Comparison of ENCODE assay signal across 1 cellular context in genomic region chr11:27720277-27720830, GRCh38.
TF ChIP-seq lines count a peak whose summit lies in the region.

No MANE protein-coding gene starts in this region.

TF ChIP-seq in K562, 482 proteins besides CTCF, POLR2A, EP300 and RAD21 (continued from another document):
- TF ChIP-seq PREB (CRISPR knock-in tag; IDR thresholded peaks at IDR 0.05) (no peak), ZNF57 (CRISPR knock-in tag; IDR thresholded peaks at IDR 0.05) (no peak), ZNF77 (CRISPR knock-in tag; IDR thresholded peaks at IDR 0.05) (no peak), CXXC5 (CRISPR knock-in tag; IDR thresholded peaks at IDR 0.05) (0 out of 2 replicates have a peak, but pooled peaks have one; percentile 15), EHMT2 (IDR thresholded peaks at IDR 0.05) (peak; percentile 97), HDAC2 (IDR thresholded peaks at IDR 0.05) (0 out of 2 replicates have a peak, but pooled peaks have one; percentile 26), ZNF766 (CRISPR knock-in tag; conservative IDR thresholded peaks at IDR 0.05) (no peak), ZNF133 (CRISPR knock-in tag; IDR thresholded peaks at IDR 0.05) (no peak), POLR2AphosphoS5 (IDR thresholded peaks at IDR 0.05; ENCODE audit: control insufficient read depth, insufficient read depth, low read depth, low read length) (no peak), POLR2B (IDR thresholded peaks at IDR 0.05; ENCODE audit: low read depth, partially characterized antibody) (no peak), NUFIP1 (IDR thresholded peaks at IDR 0.05; ENCODE audit: partially characterized antibody) (no peak), DMBX1 (CRISPR knock-in tag; IDR thresholded peaks at IDR 0.05; ENCODE audit: borderline replicate concordance) (peak; percentile 38; the same call in 1 of the 2 replicates), SMAD3 (CRISPR knock-in tag; conservative IDR thresholded peaks at IDR 0.05) (no peak), MTF1 (CRISPR knock-in tag; IDR thresholded peaks at IDR 0.05; ENCODE audit: borderline replicate concordance) (no peak), KDM5B (IDR thresholded peaks at IDR 0.05; ENCODE audit: insufficient replicate concordance, low read depth, low read length) (no peak), SIX5 (IDR thresholded peaks at IDR 0.05; ENCODE audit: borderline replicate concordance in 1 of 2, insufficient read depth in 1 of 2, low read depth in 1 of 2, low read length in 2 of 2) (no peak), NFIX (CRISPR knock-in tag; IDR thresholded peaks at IDR 0.05; ENCODE audit: low read depth) (no peak)
- TF ChIP-seq, protein P1, sequence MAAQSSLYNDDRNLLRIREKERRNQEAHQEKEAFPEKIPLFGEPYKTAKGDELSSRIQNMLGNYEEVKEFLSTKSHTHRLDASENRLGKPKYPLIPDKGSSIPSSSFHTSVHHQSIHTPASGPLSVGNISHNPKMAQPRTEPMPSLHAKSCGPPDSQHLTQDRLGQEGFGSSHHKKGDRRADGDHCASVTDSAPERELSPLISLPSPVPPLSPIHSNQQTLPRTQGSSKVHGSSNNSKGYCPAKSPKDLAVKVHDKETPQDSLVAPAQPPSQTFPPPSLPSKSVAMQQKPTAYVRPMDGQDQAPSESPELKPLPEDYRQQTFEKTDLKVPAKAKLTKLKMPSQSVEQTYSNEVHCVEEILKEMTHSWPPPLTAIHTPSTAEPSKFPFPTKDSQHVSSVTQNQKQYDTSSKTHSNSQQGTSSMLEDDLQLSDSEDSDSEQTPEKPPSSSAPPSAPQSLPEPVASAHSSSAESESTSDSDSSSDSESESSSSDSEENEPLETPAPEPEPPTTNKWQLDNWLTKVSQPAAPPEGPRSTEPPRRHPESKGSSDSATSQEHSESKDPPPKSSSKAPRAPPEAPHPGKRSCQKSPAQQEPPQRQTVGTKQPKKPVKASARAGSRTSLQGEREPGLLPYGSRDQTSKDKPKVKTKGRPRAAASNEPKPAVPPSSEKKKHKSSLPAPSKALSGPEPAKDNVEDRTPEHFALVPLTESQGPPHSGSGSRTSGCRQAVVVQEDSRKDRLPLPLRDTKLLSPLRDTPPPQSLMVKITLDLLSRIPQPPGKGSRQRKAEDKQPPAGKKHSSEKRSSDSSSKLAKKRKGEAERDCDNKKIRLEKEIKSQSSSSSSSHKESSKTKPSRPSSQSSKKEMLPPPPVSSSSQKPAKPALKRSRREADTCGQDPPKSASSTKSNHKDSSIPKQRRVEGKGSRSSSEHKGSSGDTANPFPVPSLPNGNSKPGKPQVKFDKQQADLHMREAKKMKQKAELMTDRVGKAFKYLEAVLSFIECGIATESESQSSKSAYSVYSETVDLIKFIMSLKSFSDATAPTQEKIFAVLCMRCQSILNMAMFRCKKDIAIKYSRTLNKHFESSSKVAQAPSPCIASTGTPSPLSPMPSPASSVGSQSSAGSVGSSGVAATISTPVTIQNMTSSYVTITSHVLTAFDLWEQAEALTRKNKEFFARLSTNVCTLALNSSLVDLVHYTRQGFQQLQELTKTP (IDR thresholded peaks at IDR 0.05; ENCODE audit: low read depth in 1 of 2, partially characterized antibody in 2 of 2) = peak in 1 of 2 experiments; percentile 33
- TF ChIP-seq, protein P2, sequence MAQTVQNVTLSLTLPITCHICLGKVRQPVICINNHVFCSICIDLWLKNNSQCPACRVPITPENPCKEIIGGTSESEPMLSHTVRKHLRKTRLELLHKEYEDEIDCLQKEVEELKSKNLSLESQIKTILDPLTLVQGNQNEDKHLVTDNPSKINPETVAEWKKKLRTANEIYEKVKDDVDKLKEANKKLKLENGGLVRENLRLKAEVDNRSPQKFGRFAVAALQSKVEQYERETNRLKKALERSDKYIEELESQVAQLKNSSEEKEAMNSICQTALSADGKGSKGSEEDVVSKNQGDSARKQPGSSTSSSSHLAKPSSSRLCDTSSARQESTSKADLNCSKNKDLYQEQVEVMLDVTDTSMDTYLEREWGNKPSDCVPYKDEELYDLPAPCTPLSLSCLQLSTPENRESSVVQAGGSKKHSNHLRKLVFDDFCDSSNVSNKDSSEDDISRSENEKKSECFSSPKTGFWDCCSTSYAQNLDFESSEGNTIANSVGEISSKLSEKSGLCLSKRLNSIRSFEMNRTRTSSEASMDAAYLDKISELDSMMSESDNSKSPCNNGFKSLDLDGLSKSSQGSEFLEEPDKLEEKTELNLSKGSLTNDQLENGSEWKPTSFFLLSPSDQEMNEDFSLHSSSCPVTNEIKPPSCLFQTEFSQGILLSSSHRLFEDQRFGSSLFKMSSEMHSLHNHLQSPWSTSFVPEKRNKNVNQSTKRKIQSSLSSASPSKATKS (CRISPR knock-in tag; IDR thresholded peaks at IDR 0.05) = no peak
- TF ChIP-seq, protein P3, sequence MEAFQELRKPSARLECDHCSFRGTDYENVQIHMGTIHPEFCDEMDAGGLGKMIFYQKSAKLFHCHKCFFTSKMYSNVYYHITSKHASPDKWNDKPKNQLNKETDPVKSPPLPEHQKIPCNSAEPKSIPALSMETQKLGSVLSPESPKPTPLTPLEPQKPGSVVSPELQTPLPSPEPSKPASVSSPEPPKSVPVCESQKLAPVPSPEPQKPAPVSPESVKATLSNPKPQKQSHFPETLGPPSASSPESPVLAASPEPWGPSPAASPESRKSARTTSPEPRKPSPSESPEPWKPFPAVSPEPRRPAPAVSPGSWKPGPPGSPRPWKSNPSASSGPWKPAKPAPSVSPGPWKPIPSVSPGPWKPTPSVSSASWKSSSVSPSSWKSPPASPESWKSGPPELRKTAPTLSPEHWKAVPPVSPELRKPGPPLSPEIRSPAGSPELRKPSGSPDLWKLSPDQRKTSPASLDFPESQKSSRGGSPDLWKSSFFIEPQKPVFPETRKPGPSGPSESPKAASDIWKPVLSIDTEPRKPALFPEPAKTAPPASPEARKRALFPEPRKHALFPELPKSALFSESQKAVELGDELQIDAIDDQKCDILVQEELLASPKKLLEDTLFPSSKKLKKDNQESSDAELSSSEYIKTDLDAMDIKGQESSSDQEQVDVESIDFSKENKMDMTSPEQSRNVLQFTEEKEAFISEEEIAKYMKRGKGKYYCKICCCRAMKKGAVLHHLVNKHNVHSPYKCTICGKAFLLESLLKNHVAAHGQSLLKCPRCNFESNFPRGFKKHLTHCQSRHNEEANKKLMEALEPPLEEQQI (IDR thresholded peaks at IDR 0.05) = 0 out of 2 replicates have a peak, but pooled peaks have one; percentile 49
- TF ChIP-seq, protein P4, sequence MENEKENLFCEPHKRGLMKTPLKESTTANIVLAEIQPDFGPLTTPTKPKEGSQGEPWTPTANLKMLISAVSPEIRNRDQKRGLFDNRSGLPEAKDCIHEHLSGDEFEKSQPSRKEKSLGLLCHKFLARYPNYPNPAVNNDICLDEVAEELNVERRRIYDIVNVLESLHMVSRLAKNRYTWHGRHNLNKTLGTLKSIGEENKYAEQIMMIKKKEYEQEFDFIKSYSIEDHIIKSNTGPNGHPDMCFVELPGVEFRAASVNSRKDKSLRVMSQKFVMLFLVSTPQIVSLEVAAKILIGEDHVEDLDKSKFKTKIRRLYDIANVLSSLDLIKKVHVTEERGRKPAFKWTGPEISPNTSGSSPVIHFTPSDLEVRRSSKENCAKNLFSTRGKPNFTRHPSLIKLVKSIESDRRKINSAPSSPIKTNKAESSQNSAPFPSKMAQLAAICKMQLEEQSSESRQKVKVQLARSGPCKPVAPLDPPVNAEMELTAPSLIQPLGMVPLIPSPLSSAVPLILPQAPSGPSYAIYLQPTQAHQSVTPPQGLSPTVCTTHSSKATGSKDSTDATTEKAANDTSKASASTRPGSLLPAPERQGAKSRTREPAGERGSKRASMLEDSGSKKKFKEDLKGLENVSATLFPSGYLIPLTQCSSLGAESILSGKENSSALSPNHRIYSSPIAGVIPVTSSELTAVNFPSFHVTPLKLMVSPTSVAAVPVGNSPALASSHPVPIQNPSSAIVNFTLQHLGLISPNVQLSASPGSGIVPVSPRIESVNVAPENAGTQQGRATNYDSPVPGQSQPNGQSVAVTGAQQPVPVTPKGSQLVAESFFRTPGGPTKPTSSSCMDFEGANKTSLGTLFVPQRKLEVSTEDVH (IDR thresholded peaks at IDR 0.05; ENCODE audit: low read depth, partially characterized antibody) = no peak
TF ChIP-seq in K562: peak in this region for 8.
